15 cellular contexts compared by ENCODE assay signal in genomic region chr20:59177266-59178250, GRCh38. TPM values are rescaled to one million over a fixed set of nuclear protein-coding genes. Genes with fewer than 3 reads are reported as not detected.
DNase-seq lines count a peak whose midpoint lies in the region; ATAC-seq and TF ChIP-seq lines count a peak whose summit lies in the region.
"Had no signal": no experiment of that assay in that cellular context is flagged by ENCODE, and none has a peak within 500 bp of the region (broad histone marks: within the 10 kb centered on the region; RNA-seq: fewer than 3 reads in every experiment).

No MANE protein-coding gene starts in this region.

- ATAC-seq in GM19452 (IDR thresholded peaks at IDR 0.05; ENCODE audit: unreplicated experiment) (peak; percentile 76), GM19395 (IDR thresholded peaks at IDR 0.05; ENCODE audit: unreplicated experiment) (no peak), HG03139 (IDR thresholded peaks at IDR 0.05; ENCODE audit: unreplicated experiment) (no peak)
- peak; percentile 75 for ATAC-seq in naive thymus-derived CD4-positive, alpha-beta T cell

- DNase-seq in CD8-positive, alpha-beta memory T cell = peak in 4 of 5 donors; percentile 21 to 75 (median 46)
- peak; percentile 14 to 28 for DNase-seq in activated CD8-positive, alpha-beta memory T cell treated with anti-CD3 and anti-CD28 coated beads for 4 hours (ENCODE audit: low read depth in 2 of 2)
- peak in 4 of 9 donors; percentile 28 to 46 (median 32) for DNase-seq in naive thymus-derived CD4-positive, alpha-beta T cell
- no peak for DNase-seq in COR-L47 (lab: John Stamatoyannopoulos, UW)
- DNase-seq in erythroblast (lab: John Stamatoyannopoulos, UW) = no peak
- DNase-seq: activated effector memory CD4-positive, alpha-beta T cell treated with Interleukin-2 at 50 U/mL for 16 hours; H7; IMR-90; NCI-H1436; NCI-H524 treated with DMSO at 0.1 percent for 48 hours; RPMI8226; transverse colon had no signal

- peak overlapping the region; percentile 58 for H3K4me3 ChIP-seq in CD8-positive, alpha-beta memory T cell (ENCODE audit: low read length)
- peak overlapping the region; percentile 32 for H3K4me3 ChIP-seq in naive thymus-derived CD4-positive, alpha-beta T cell (ENCODE audit: low read length)
- H3K4me3 ChIP-seq: transverse colon had no signal

- H3K27me3 Mint-ChIP-seq in CD8-positive, alpha-beta memory T cell = peaks cover 0 to 2% of the 10 kb centered on the region in 2 donors
- no peaks in the 10 kb centered on the region for H3K27me3 Mint-ChIP-seq in naive thymus-derived CD4-positive, alpha-beta T cell

- CTCF ChIA-PET in CD8-positive, alpha-beta memory T cell (lab: Charles Lee) = interaction anchor here (0.9 to 4.1 kb wide), 6 partner anchors 10 to 55 kb away, joined by 3 to 13 read pairs (median 4); no protein-coding TSS in a partner anchor
- CTCF ChIA-PET in naive thymus-derived CD4-positive, alpha-beta T cell (lab: Charles Lee) = interaction anchor here (0.7 to 2.5 kb wide), 4 partner anchors 15 to 90 kb away, joined by 3 to 11 read pairs (median 6); no protein-coding TSS in a partner anchor

- intact Hi-C loops in naive thymus-derived CD4-positive, alpha-beta T cell (cut with micrococcal nuclease) = loop anchor here in 1 of 2 donors (1.0 to 2.0 kb wide), 2 partner anchors 11 to 15 kb away; partner anchors contain the start of gene ZNF831

- H3K9me3 Mint-ChIP-seq in CD8-positive, alpha-beta memory T cell = no peaks in the 10 kb centered on the region
- H3K9me3 Mint-ChIP-seq in naive thymus-derived CD4-positive, alpha-beta T cell = peaks cover 0 to 4% (median 0%) of the 10 kb centered on the region in 11 donors

- peak overlapping the region; percentile 90 to 99 (median 98) for H3K27ac Mint-ChIP-seq in CD8-positive, alpha-beta memory T cell
- peak overlapping the region; percentile 86 to 96 (median 91) for H3K27ac Mint-ChIP-seq in naive thymus-derived CD4-positive, alpha-beta T cell

- no peaks in the 10 kb centered on the region for H3K9me3 ChIP-seq in CD8-positive, alpha-beta memory T cell (ENCODE audit: low read length)
- H3K9me3 ChIP-seq in naive thymus-derived CD4-positive, alpha-beta T cell (ENCODE audit: control insufficient read depth in 2 of 3, low read length in 3 of 3) = no peaks in the 10 kb centered on the region
- H3K9me3 ChIP-seq: transverse colon had no signal

- POLR2A ChIA-PET in CD8-positive, alpha-beta memory T cell (lab: Charles Lee) = interaction anchor here (0.7 to 1.7 kb wide), 4 partner anchors 13 to 55 kb away, joined by 5 to 8 read pairs (median 6); partner anchors contain the start of gene ZNF831
- POLR2A ChIA-PET in naive thymus-derived CD4-positive, alpha-beta T cell (lab: Charles Lee) = interaction anchor here (0.6 to 3.6 kb wide), 7 partner anchors 13 to 54 kb away, joined by 3 to 17 read pairs (median 4); no protein-coding TSS in a partner anchor

- peak overlapping the region; percentile 51 for H3K27ac ChIP-seq in CD8-positive, alpha-beta memory T cell (ENCODE audit: low read depth, low read length)
- H3K27ac ChIP-seq in naive thymus-derived CD4-positive, alpha-beta T cell (ENCODE audit: low read depth, low read length) = peak overlapping the region; percentile 71

- peaks cover 17% of the 10 kb centered on the region for H3K36me3 ChIP-seq in CD8-positive, alpha-beta memory T cell (ENCODE audit: insufficient read depth, low read length)
- peaks cover 0 to 11% (median 0%) of the 10 kb centered on the region in 3 experiments for H3K36me3 ChIP-seq in naive thymus-derived CD4-positive, alpha-beta T cell (ENCODE audit: control insufficient read depth in 2 of 3, insufficient read depth in 3 of 3, low read length in 3 of 3)
- H3K36me3 ChIP-seq: transverse colon had no signal

- peak overlapping the region; percentile 72 to 91 (median 87) for H3K4me3 Mint-ChIP-seq in CD8-positive, alpha-beta memory T cell
- H3K4me3 Mint-ChIP-seq in naive thymus-derived CD4-positive, alpha-beta T cell = peak overlapping the region; percentile 40 to 83 (median 74)

- no peaks in the 10 kb centered on the region for H3K27me3 ChIP-seq in CD8-positive, alpha-beta memory T cell (ENCODE audit: insufficient read depth, low read length, poor library complexity, severe bottlenecking)
- H3K27me3 ChIP-seq in naive thymus-derived CD4-positive, alpha-beta T cell (ENCODE audit: control insufficient read depth in 2 of 2, insufficient read depth in 2 of 2, low read length in 2 of 2) = no peaks in the 10 kb centered on the region
- H3K27me3 ChIP-seq: transverse colon had no signal

- no peak for TF ChIP-seq POLR2A in erythroblast (IDR thresholded peaks at IDR 0.05; ENCODE audit: low read length)

- H3K4me1 Mint-ChIP-seq in CD8-positive, alpha-beta memory T cell = peaks cover 91 to 99% (median 99%) of the 10 kb centered on the region in 3 donors
- peaks cover 51 to 97% (median 88%) of the 10 kb centered on the region in 7 donors for H3K4me1 Mint-ChIP-seq in naive thymus-derived CD4-positive, alpha-beta T cell

- peaks cover 83% of the 10 kb centered on the region for H3K4me1 ChIP-seq in CD8-positive, alpha-beta memory T cell (ENCODE audit: insufficient read depth, low read length)
- H3K4me1 ChIP-seq in naive thymus-derived CD4-positive, alpha-beta T cell (ENCODE audit: control insufficient read depth in 2 of 2, insufficient read depth in 2 of 2, low read length in 2 of 2) = peaks cover 72 to 81% of the 10 kb centered on the region in 2 donors

- peaks cover 23 to 87% (median 38%) of the 10 kb centered on the region in 3 donors for H3K36me3 Mint-ChIP-seq in CD8-positive, alpha-beta memory T cell
- peaks cover 6 to 62% (median 45%) of the 10 kb centered on the region in 5 donors for H3K36me3 Mint-ChIP-seq in naive thymus-derived CD4-positive, alpha-beta T cell

RNA-seq across cellular contexts. Expression of gene ZNF831, which starts 13.9 kb away (rescaled TPM):
- total RNA-seq in CD8-positive, alpha-beta memory T cell = 1 to 10 TPM; 6.4 to 6.9 TPM
- polyA plus RNA-seq in CD8-positive, alpha-beta memory T cell = 12.1 TPM
- 10 to 100 TPM in 4 of 5 experiments, 1 to 10 TPM in 1; 8.5 to 37.8 (median 35.5) TPM for total RNA-seq in naive thymus-derived CD4-positive, alpha-beta T cell
- polyA plus RNA-seq in naive thymus-derived CD4-positive, alpha-beta T cell = 1 to 10 TPM; 5.6 to 7.8 TPM
- total RNA-seq: H7, IMR-90 had no signal
- polyA plus RNA-seq: IMR-90 had no signal

Comparison
In these comparisons a context has a peak if more than half of its experiments do, and no peak if none do; other contexts are left out.
1. DNase-seq: peak in CD8-positive, alpha-beta memory T cell (4 of 5) and activated CD8-positive, alpha-beta memory T cell treated with anti-CD3 and anti-CD28 coated beads for 4 hours (2 of 2); none in COR-L47 (single experiment) and erythroblast (0 of 2).
2. ATAC-seq: peak in GM19452 (single experiment) and naive thymus-derived CD4-positive, alpha-beta T cell (single experiment); none in GM19395 (single experiment) and HG03139 (single experiment).